In the genomic region with DNA sequence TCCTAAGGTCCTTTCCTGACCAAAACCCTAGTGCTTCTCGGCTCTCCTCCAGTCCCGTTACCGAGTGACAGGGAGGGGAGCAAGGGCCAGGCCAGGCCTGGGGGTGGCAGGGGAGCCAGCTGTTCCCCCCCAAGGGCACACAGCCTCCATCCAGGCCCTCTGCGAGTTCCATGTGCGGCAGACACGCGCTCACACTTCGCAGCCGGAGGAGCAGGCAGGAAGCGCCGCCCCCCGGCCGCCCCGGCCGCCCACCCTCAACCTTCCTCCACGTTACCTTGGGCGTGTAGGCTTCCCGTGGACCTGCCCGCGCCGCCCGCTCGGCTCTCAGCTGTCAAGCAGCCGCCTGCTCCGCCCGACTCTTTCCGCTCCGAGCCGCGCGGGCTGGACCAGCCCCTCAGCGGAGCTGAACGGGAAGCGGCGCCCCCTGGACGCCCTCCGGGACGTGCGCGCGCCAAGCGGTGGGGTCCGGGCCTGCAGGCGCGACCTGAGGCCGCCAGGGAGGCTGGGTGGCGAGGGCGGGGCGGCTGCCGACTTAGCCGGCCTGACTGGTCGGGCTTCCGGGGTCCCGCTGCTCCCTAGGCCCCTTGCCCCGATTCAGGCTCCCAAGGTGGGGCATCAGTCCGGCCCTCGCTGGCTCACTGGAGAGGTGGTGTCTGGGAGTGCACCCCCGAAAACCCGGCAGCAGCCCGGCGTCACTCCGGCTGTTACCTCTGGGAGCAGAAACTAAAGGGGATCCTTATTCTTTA, we compare ENCODE assay signal across 8 cellular contexts.
DNase-seq lines count a peak whose midpoint lies in the region; ATAC-seq and TF ChIP-seq lines count a peak whose summit lies in the region.

A gene with protein sequence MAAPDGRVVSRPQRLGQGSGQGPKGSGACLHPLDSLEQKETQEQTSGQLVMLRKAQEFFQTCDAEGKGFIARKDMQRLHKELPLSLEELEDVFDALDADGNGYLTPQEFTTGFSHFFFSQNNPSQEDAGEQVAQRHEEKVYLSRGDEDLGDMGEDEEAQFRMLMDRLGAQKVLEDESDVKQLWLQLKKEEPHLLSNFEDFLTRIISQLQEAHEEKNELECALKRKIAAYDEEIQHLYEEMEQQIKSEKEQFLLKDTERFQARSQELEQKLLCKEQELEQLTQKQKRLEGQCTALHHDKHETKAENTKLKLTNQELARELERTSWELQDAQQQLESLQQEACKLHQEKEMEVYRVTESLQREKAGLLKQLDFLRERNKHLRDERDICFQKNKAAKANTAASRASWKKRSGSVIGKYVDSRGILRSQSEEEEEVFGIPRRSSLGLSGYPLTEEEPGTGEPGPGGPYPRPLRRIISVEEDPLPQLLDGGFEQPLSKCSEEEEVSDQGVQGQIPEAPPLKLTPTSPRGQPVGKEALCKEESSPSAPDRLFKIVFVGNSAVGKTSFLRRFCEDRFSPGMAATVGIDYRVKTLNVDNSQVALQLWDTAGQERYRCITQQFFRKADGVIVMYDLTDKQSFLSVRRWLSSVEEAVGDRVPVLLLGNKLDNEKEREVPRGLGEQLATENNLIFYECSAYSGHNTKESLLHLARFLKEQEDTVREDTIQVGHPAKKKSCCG (minus strand): TSS at position 369 of the 746 bp plus-strand sequence. CDS start 56,110 bp downstream, outside the sequence.

- H3K9me3 ChIP-seq in iPS-18a (ENCODE audit: control insufficient read depth, low read depth, low read length): no peaks in the 10 kb centered on the region

- peak within 1 kb of the TSS; percentile 85 for H3K27ac ChIP-seq in HL-60 (replicated peaks)
- no peak within 1 kb of the TSS for H3K27ac ChIP-seq in iPS-18a (ENCODE audit: low read length)

- H3K36me3 ChIP-seq in iPS-18a (ENCODE audit: control insufficient read depth, low read depth, low read length): no peaks in the 10 kb centered on the region

- H3K27me3 ChIP-seq in HL-60 (ENCODE audit: insufficient read depth, poor library complexity, severe bottlenecking) (no peaks in the 10 kb centered on the region), iPS-18a (ENCODE audit: control insufficient read depth, insufficient read depth, low read length) (peaks cover 21% of the 10 kb centered on the region)

- H3K36me3 Mint-ChIP-seq in activated naive CD8-positive, alpha-beta T cell treated with anti-CD3 and anti-CD28 coated beads, Interleukin-2, amount 50 U/mL, for 24 hours (ENCODE audit: low read depth): peaks cover 26% of the 10 kb centered on the region

- H3K4me1 ChIP-seq in iPS-18a (ENCODE audit: control insufficient read depth, low read depth, low read length): peaks cover 5% of the 10 kb centered on the region

- H3K4me3 Mint-ChIP-seq in activated naive CD8-positive, alpha-beta T cell treated with anti-CD3 and anti-CD28 coated beads, Interleukin-2, amount 50 U/mL, for 24 hours: peak within 1 kb of the TSS; percentile 97

- H3K27ac Mint-ChIP-seq in activated naive CD8-positive, alpha-beta T cell treated with anti-CD3 and anti-CD28 coated beads, Interleukin-2, amount 50 U/mL, for 24 hours: peak within 1 kb of the TSS; percentile 98

- H3K4me3 ChIP-seq in HL-60 (replicated peaks; ENCODE audit: insufficient read depth, low read length) (peak within 1 kb of the TSS; percentile 72), iPS-18a (ENCODE audit: low read length) (peak within 1 kb of the TSS; percentile 32)

- peak; percentile 10 for TF ChIP-seq CTCF in HL-60 (IDR thresholded peaks at IDR 0.05; ENCODE audit: insufficient read depth, low read length)

- no peaks in the 10 kb centered on the region for H3K27me3 Mint-ChIP-seq in activated naive CD8-positive, alpha-beta T cell treated with anti-CD3 and anti-CD28 coated beads, Interleukin-2, amount 50 U/mL, for 24 hours

- no peak within 1 kb of the TSS for H3K9ac ChIP-seq in iPS-18a (ENCODE audit: low read length)

- peak; percentile 75 for ATAC-seq in GM19467 (IDR thresholded peaks at IDR 0.05; ENCODE audit: unreplicated experiment)
- ATAC-seq in activated naive CD8-positive, alpha-beta T cell treated with anti-CD3 and anti-CD28 coated beads, Interleukin-2, amount 50 U/mL, for 24 hours: peak; percentile 89

- DNase-seq in D341Med (ENCODE audit: low spot score) (peak; percentile 94), HL-60 (ENCODE audit: low read depth in 1 of 2, low spot score in 1 of 2) (peak; percentile 74 to 77), T-helper 1 cell (peak; percentile 65 to 88 (median 72)), pons (ENCODE audit: low spot score) (no peak)
- peak; percentile 88 for DNase-seq in activated naive CD8-positive, alpha-beta T cell treated with anti-CD3 and anti-CD28 coated beads, Interleukin-2, amount 50 U/mL, for 24 hours
- DNase-seq in stimulated activated CD4-positive, alpha-beta T cell treated with anti-CD3 and anti-CD28 coated beads, Interleukin-15, amount 100 ng/mL, for 24 hours: peak; percentile 90

- H3K9me3 Mint-ChIP-seq in activated naive CD8-positive, alpha-beta T cell treated with anti-CD3 and anti-CD28 coated beads, Interleukin-2, amount 50 U/mL, for 24 hours: no peaks in the 10 kb centered on the region

- H3K4me1 Mint-ChIP-seq in activated naive CD8-positive, alpha-beta T cell treated with anti-CD3 and anti-CD28 coated beads, Interleukin-2, amount 50 U/mL, for 24 hours: peaks cover 57% of the 10 kb centered on the region
